In the genomic region with DNA sequence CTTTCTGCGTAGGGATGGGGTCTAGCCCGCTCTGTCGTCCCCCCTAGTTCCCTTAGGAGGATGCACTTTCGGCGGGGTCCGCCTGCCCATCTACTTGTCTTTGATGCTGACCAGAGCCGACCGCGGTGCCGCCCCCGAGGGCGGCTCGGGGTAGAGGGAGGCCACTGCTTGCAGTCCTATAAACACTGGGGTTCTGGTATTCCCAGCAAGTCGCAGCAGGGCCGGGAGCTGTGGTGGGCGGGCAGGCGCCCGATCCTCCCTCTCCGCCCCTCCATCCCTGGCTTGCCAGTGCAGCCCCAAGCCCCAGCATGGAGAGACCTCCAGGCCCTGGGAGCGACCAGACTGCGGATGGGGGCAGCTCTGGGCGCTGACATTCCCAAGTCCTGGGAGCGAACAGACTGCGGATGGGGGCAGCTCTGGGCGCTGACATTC, we compare ENCODE assay signal across 9 cellular contexts. TPM values are rescaled to one million over a fixed set of nuclear protein-coding genes. Genes with fewer than 3 reads are reported as not detected.
DNase-seq lines count a peak whose midpoint lies in the region; ATAC-seq lines count a peak whose summit lies in the region.
"Had no signal": no experiment of that assay in that cellular context is flagged by ENCODE, and none has a peak within 500 bp of the region (broad histone marks: within the 10 kb centered on the region; RNA-seq: fewer than 3 reads in every experiment).

No MANE protein-coding gene starts in this region.

- H3K4me1 Mint-ChIP-seq in activated T-cell treated with anti-CD3 and anti-CD28 coated beads, Interleukin-2, amount 50 U/mL, for 4 hours (ENCODE audit: low read depth): peaks cover 24% of the 10 kb centered on the region
- H3K4me1 Mint-ChIP-seq in activated T-helper 17 cell treated with anti-CD3 and anti-CD28 coated beads, Interleukin-2, amount 50 U/mL, for 72 hours: peaks cover 11% of the 10 kb centered on the region

- H3K4me1 ChIP-seq in subcutaneous abdominal adipose tissue (ENCODE audit: control insufficient read depth in 5 of 5, insufficient read depth in 5 of 5, low read length in 5 of 5): peaks cover 0 to 26% (median 22%) of the 10 kb centered on the region in 5 donors

- no peak overlapping the region for H3K27ac ChIP-seq in subcutaneous abdominal adipose tissue (ENCODE audit: low read depth, low read length)

- peak overlapping the region; percentile 87 for H3K4me3 Mint-ChIP-seq in activated T-cell treated with anti-CD3 and anti-CD28 coated beads, Interleukin-2, amount 50 U/mL, for 4 hours
- peak overlapping the region; percentile 87 for H3K4me3 Mint-ChIP-seq in activated T-helper 17 cell treated with anti-CD3 and anti-CD28 coated beads, Interleukin-2, amount 50 U/mL, for 72 hours

- ATAC-seq in activated T-cell treated with anti-CD3 and anti-CD28 coated beads, Interleukin-2, amount 50 U/mL, for 4 hours: no peak
- ATAC-seq in activated T-helper 17 cell treated with anti-CD3 and anti-CD28 coated beads, Interleukin-2, amount 50 U/mL, for 72 hours (replicated peaks): no peak
- ATAC-seq in GM21423 (IDR thresholded peaks at IDR 0.05; ENCODE audit: unreplicated experiment): no peak

- no peaks in the 10 kb centered on the region for H3K27me3 Mint-ChIP-seq in activated T-cell treated with anti-CD3 and anti-CD28 coated beads, Interleukin-2, amount 50 U/mL, for 4 hours (ENCODE audit: low read depth)
- H3K27me3 Mint-ChIP-seq in activated T-helper 17 cell treated with anti-CD3 and anti-CD28 coated beads, Interleukin-2, amount 50 U/mL, for 72 hours: no peaks in the 10 kb centered on the region

- H3K27me3 ChIP-seq in subcutaneous abdominal adipose tissue (ENCODE audit: control insufficient read depth in 5 of 5, insufficient read depth in 4 of 5, low read length in 5 of 5): peaks cover 0 to 7% (median 0%) of the 10 kb centered on the region in 5 donors

- H3K27ac Mint-ChIP-seq in activated T-helper 17 cell treated with anti-CD3 and anti-CD28 coated beads, Interleukin-2, amount 50 U/mL, for 72 hours: peak overlapping the region; percentile 87

- H3K36me3 ChIP-seq in subcutaneous abdominal adipose tissue (ENCODE audit: control insufficient read depth in 5 of 5, insufficient read depth in 5 of 5, low read length in 5 of 5): no peaks in the 10 kb centered on the region

- H3K9me3 ChIP-seq in subcutaneous abdominal adipose tissue (ENCODE audit: control insufficient read depth in 5 of 5, low read length in 5 of 5): no peaks in the 10 kb centered on the region

- no peaks in the 10 kb centered on the region for H3K36me3 Mint-ChIP-seq in activated T-cell treated with anti-CD3 and anti-CD28 coated beads, Interleukin-2, amount 50 U/mL, for 4 hours (ENCODE audit: insufficient read depth)
- H3K36me3 Mint-ChIP-seq in activated T-helper 17 cell treated with anti-CD3 and anti-CD28 coated beads, Interleukin-2, amount 50 U/mL, for 72 hours (ENCODE audit: low read depth): peaks cover 5% of the 10 kb centered on the region

- DNase-seq in activated T-cell treated with anti-CD3 and anti-CD28 coated beads, Interleukin-2, amount 50 U/mL, for 4 hours: no peak
- no peak for DNase-seq in activated T-cell treated with anti-CD3 and anti-CD28 coated beads, Interleukin-2, amount 50 U/mL, for 1 hour
- DNase-seq in iPS-NIHi11 (ENCODE audit: low spot score): peak; percentile 66
- no peak for DNase-seq in NCI-H510A (lab: John Stamatoyannopoulos, UW)
- DNase-seq in foreskin melanocyte: no peak

- H3K9me3 Mint-ChIP-seq in activated T-cell treated with anti-CD3 and anti-CD28 coated beads, Interleukin-2, amount 50 U/mL, for 4 hours: no peaks in the 10 kb centered on the region
- H3K9me3 Mint-ChIP-seq in activated T-helper 17 cell treated with anti-CD3 and anti-CD28 coated beads, Interleukin-2, amount 50 U/mL, for 72 hours: no peaks in the 10 kb centered on the region

- H3K9ac ChIP-seq in subcutaneous abdominal adipose tissue (ENCODE audit: low read length in 5 of 5): peak overlapping the region in 4 of 5 donors; percentile 62 to 76 (median 72)

- H3K4me3 ChIP-seq in subcutaneous abdominal adipose tissue (ENCODE audit: low read depth in 1 of 5, low read length in 5 of 5): peak overlapping the region; percentile 48 to 82 (median 76)

RNA-seq across cellular contexts. Expression of a gene that starts 0.8 kb away (rescaled TPM):
- 1 to 10 TPM; 4.7 to 8.2 (median 7.7) TPM for total RNA-seq in activated T-cell treated with anti-CD3 and anti-CD28 coated beads, Interleukin-2, amount 50 U/mL, for 4 hours
- total RNA-seq in activated T-helper 17 cell treated with anti-CD3 and anti-CD28 coated beads, Interleukin-2, amount 50 U/mL, for 72 hours: 10 to 100 TPM; 17.3 to 49.1 TPM

RNA-seq across cellular contexts. Expression of a gene that starts 31.8 kb away (rescaled TPM):
- total RNA-seq in activated T-cell treated with anti-CD3 and anti-CD28 coated beads, Interleukin-2, amount 50 U/mL, for 4 hours: 100 to 1,000 TPM; 130 to 158 (median 151) TPM
- total RNA-seq in activated T-helper 17 cell treated with anti-CD3 and anti-CD28 coated beads, Interleukin-2, amount 50 U/mL, for 72 hours: 100 to 1,000 TPM; 128 to 163 TPM

RNA-seq across cellular contexts. Expression of a gene that starts 32.0 kb away (rescaled TPM):
- 10 to 100 TPM; 11.4 to 12.9 (median 11.9) TPM for total RNA-seq in activated T-cell treated with anti-CD3 and anti-CD28 coated beads, Interleukin-2, amount 50 U/mL, for 4 hours
- total RNA-seq in activated T-helper 17 cell treated with anti-CD3 and anti-CD28 coated beads, Interleukin-2, amount 50 U/mL, for 72 hours: 1 to 10 TPM; 8.2 to 9.4 TPM

RNA-seq across cellular contexts. Expression of a gene that starts 47.4 kb away (rescaled TPM):
- under 1 TPM in 2 of 3 donors, not detected in 1; 0.19 to 0.95 TPM for total RNA-seq in activated T-cell treated with anti-CD3 and anti-CD28 coated beads, Interleukin-2, amount 50 U/mL, for 4 hours
- total RNA-seq in activated T-helper 17 cell treated with anti-CD3 and anti-CD28 coated beads, Interleukin-2, amount 50 U/mL, for 72 hours: 1 to 10 TPM in 1 of 2 donors, not detected in 1; 1.3 TPM
- total RNA-seq: glomerular endothelial cell had no signal
